Comparison of ENCODE assay signal across 7 cellular contexts in genomic region chr13:44575741-44576395, GRCh38. TPM values are rescaled to one million over a fixed set of nuclear protein-coding genes. Genes with fewer than 3 reads are reported as not detected.
DNase-seq lines count a peak whose midpoint lies in the region; ATAC-seq, FAIRE-seq and TF ChIP-seq lines count a peak whose summit lies in the region.

TSC22D1 (minus strand) TSS chr13:44576330; CDS start chr13:44576074, 256 bp downstream.

- H2AFZ ChIP-seq in endothelial cell of umbilical vein (ENCODE audit: low read depth, low read length), result peak within 1 kb of the TSS; percentile 79

- H3K9ac ChIP-seq in endothelial cell of umbilical vein (replicated peaks; ENCODE audit: extremely low read depth, insufficient read depth, low read length), result peak within 1 kb of the TSS; percentile 80

- peaks cover 0 to 3% of the 10 kb centered on the region in 2 experiments for H3K36me3 ChIP-seq in endothelial cell of umbilical vein (ENCODE audit: control insufficient read depth in 2 of 2, extremely low read depth in 1 of 2, insufficient read depth in 2 of 2, low read length in 2 of 2)

- DNase-seq in NCI-H460 (ENCODE audit: extremely low read depth, low read depth) (no peak), activated T-cell treated with anti-CD3 and anti-CD28 coated beads for 4 hours (peak; percentile 58), endothelial cell of umbilical vein (ENCODE audit: low read depth, low spot score) (peak; percentile 62), mesothelial cell of epicardium (ENCODE audit: low spot score in 2 of 2, unreplicated experiment in 2 of 2) (peak in 1 of 2 experiments; percentile 62), cerebellar nuclear complex (lab: John Stamatoyannopoulos, UW) (no peak)
- DNase-seq in stimulated activated CD8-positive, alpha-beta memory T cell treated with anti-CD3 and anti-CD28 coated beads, Interleukin-15, amount 100 ng/mL, for 24 hours (ENCODE audit: low read depth), result peak; percentile 24

- H3K9me1 ChIP-seq in endothelial cell of umbilical vein (replicated peaks; ENCODE audit: control insufficient read depth, extremely low read depth, insufficient read depth, low read length), result no peaks in the 10 kb centered on the region

- no peak for TF ChIP-seq POLR2A in endothelial cell of umbilical vein (IDR thresholded peaks at IDR 0.05; ENCODE audit: low read depth, low read length)

- no peaks in the 10 kb centered on the region for H3K9me3 Mint-ChIP-seq in mesothelial cell of epicardium

- H3K36me3 Mint-ChIP-seq in mesothelial cell of epicardium, result peaks cover 4% of the 10 kb centered on the region

- dilution Hi-C loops in endothelial cell of umbilical vein (cut with MboI; ENCODE audit: extremely low pct_ligation_motif_present, low sequenced_read_pairs), result no loop called here

- peak within 1 kb of the TSS; percentile 69 for H3K4me2 ChIP-seq in endothelial cell of umbilical vein (ENCODE audit: insufficient read depth, low read length)

- H3K4me3 Mint-ChIP-seq in mesothelial cell of epicardium, result peak within 1 kb of the TSS; percentile 96

- H3K4me1 ChIP-seq in endothelial cell of umbilical vein (ENCODE audit: control insufficient read depth, extremely low read depth, insufficient read depth, low read length), result peaks cover 48% of the 10 kb centered on the region

- H3K4me3 ChIP-seq in endothelial cell of umbilical vein (replicated peaks in 1 of 3; ENCODE audit: insufficient read depth in 1 of 3, low read depth in 1 of 3, low read length in 3 of 3), result peak within 1 kb of the TSS; percentile 64 to 80 (median 72)

- H3K4me1 Mint-ChIP-seq in mesothelial cell of epicardium, result peaks cover 59% of the 10 kb centered on the region

- ATAC-seq in GM19395 (IDR thresholded peaks at IDR 0.05; ENCODE audit: unreplicated experiment), result peak; percentile 26

- no peaks in the 10 kb centered on the region for H3K27me3 ChIP-seq in endothelial cell of umbilical vein (ENCODE audit: control insufficient read depth in 2 of 2, insufficient read depth in 2 of 2, low read length in 2 of 2)

- TF ChIP-seq CTCF in endothelial cell of umbilical vein (IDR thresholded peaks at IDR 0.05; ENCODE audit: extremely low read depth in 1 of 2, insufficient read depth in 1 of 2, low read depth in 1 of 2, low read length in 2 of 2), result no peak
- TF ChIP-seq CTCF in mesothelial cell of epicardium (IDR thresholded peaks at IDR 0.05; ENCODE audit: unreplicated experiment), result no peak

- no peaks in the 10 kb centered on the region for H3K27me3 Mint-ChIP-seq in mesothelial cell of epicardium (ENCODE audit: low read depth)

- peak; percentile 76 for FAIRE-seq in endothelial cell of umbilical vein (lab: Jason Lieb, UNC)

- H3K27ac ChIP-seq in endothelial cell of umbilical vein (ENCODE audit: insufficient read depth, low read depth, low read length), result peak within 1 kb of the TSS; percentile 70

- no peaks in the 10 kb centered on the region for H3K9me3 ChIP-seq in endothelial cell of umbilical vein (replicated peaks; ENCODE audit: control insufficient read depth, insufficient read depth, low read length)

- POLR2A ChIA-PET in endothelial cell of umbilical vein (lab: Charles Lee), result no interaction called here

- no peaks in the 10 kb centered on the region for H4K20me1 ChIP-seq in endothelial cell of umbilical vein (replicated peaks; ENCODE audit: control insufficient read depth, extremely low read depth, insufficient read depth, low read length)

- intact Hi-C loops in endothelial cell of umbilical vein (cut with micrococcal nuclease), result loop anchor here (1.0 to 5.0 kb wide), 10 partner anchors 93 to 434 kb away; no protein-coding TSS in a partner anchor

- peak within 1 kb of the TSS; percentile 93 for H3K27ac Mint-ChIP-seq in mesothelial cell of epicardium

- CTCF ChIA-PET in endothelial cell of umbilical vein (lab: Charles Lee), result interaction anchor here (1.4 to 1.5 kb wide), 3 partner anchors 92 to 214 kb away, joined by 3 to 10 read pairs (median 3); no protein-coding TSS in a partner anchor

- peaks cover 46% of the 10 kb centered on the region for H3K79me2 ChIP-seq in endothelial cell of umbilical vein (ENCODE audit: control insufficient read depth, insufficient read depth, low read length)

- no TSS peak for BruUV-seq in endothelial cell of umbilical vein (replicated peaks; lab: Mats Ljungman, UMichigan)

TF ChIP-seq in endothelial cell of umbilical vein, 7 proteins besides CTCF, POLR2A, EP300 and RAD21:
- no peak for TF ChIP-seq JUN (IDR thresholded peaks at IDR 0.05; ENCODE audit: borderline replicate concordance, insufficient read depth, insufficient read length, low read depth)
- TF ChIP-seq POLR2AphosphoS5 (IDR thresholded peaks at IDR 0.05; ENCODE audit: insufficient read depth, low read depth, low read length), result peak; percentile 33

RNA-seq across cellular contexts. Expression of gene TSC22D1, which starts in this region (rescaled TPM):
- total RNA-seq in NCI-H460 (2014; rRNA removed; shearing (Covaris generic)), result 114 and 154 TPM in 2 replicates
- 65.1 and 75.4 TPM in 2 replicates for polyA plus RNA-seq in NCI-H460 (2014; cell fraction: nucleus; rRNA removed)
- total RNA-seq in endothelial cell of umbilical vein, result 51.8 and 57.2 TPM in 2 replicates
- 28.0 and 47.7 TPM in 2 replicates for polyA plus RNA-seq in endothelial cell of umbilical vein
- polyA plus RNA-seq in endothelial cell of umbilical vein (2011; cell fraction: cytosol; rRNA removed), result 58.0 and 63.5 TPM in 2 replicates
- polyA plus RNA-seq in endothelial cell of umbilical vein (2011; cell fraction: nucleus; rRNA removed), result 82.7 and 132 TPM in 2 replicates
- 60.8 and 62.4 TPM in 2 replicates for polyA plus RNA-seq in endothelial cell of umbilical vein (2012)
- polyA minus RNA-seq in endothelial cell of umbilical vein, result 70.8 and 85.3 TPM in 2 replicates
- polyA minus RNA-seq in endothelial cell of umbilical vein (2011; cell fraction: cytosol; rRNA and poly(A)+ RNA removed), result 92.0 TPM
- 176 and 199 TPM in 2 replicates for polyA minus RNA-seq in endothelial cell of umbilical vein (2011; cell fraction: nucleus; rRNA and poly(A)+ RNA removed)
- 98.8 to 103 TPM (median 99.5 TPM) in 3 replicates for total RNA-seq in mesothelial cell of epicardium

Comparison
In these comparisons a context has a peak if more than half of its experiments do, and no peak if none do; other contexts are left out.
1. DNase-seq: peak in activated T-cell treated with anti-CD3 and anti-CD28 coated beads for 4 hours (single experiment), endothelial cell of umbilical vein (single experiment) and stimulated activated CD8-positive, alpha-beta memory T cell treated with anti-CD3 and anti-CD28 coated beads, Interleukin-15, amount 100 ng/mL, for 24 hours (single experiment); none in NCI-H460 (single experiment) and cerebellar nuclear complex (0 of 2).